In the genomic region with DNA sequence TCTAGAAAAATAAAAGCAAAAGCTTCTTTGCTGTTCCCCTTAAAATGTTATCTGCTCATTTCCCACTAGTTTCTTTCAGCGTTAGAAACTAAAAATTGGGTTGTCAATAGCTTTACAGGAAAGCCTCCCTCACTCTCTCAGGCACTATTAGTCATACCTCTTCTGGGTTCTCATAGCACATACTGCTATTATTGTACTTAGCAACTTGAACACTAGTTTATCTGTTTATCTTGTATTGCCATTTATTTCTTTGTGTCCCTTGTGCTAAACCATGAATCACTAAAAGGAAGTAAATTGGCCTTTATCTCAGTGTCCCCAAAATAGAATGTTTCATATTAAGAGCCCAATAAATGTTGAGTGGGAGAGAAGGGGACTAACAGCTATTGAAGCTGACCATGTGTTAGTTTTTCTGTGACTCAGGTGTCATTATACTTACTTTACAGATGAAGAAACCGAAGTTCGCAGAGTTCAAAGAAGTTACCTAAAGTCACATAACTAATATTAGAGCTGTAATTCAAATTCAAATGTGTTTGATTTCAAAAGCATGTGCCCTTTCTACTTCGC, we compare ENCODE assay signal across 17 cellular contexts.
"Had no signal": no experiment of that assay in that cellular context is flagged by ENCODE, and none has a peak within 500 bp of the region (broad histone marks: within the 10 kb centered on the region; RNA-seq: fewer than 3 reads in every experiment).

No MANE protein-coding gene starts in this region.

- DNase-seq: activated B cell treated with CpG ODN at 0.5 μM for 24 hours; activated CD4-positive, alpha-beta T cell treated with anti-CD3 and anti-CD28 coated beads, Interleukin-2, amount 10 ng/mL, durations not matched to agents 24 days and 14 days; activated CD8-positive, alpha-beta memory T cell treated with anti-CD3 and anti-CD28 coated beads for 24 hours; amygdala; dorsolateral prefrontal cortex; esophagus squamous epithelium; foreskin keratinocyte; heart right ventricle; left ventricle myocardium superior; naive B cell; stimulated activated CD4-positive, alpha-beta T cell treated with anti-CD3 and anti-CD28 coated beads, Interleukin-12 subunit alpha, Interleukin-12 subunit beta, amount 100 ng/mL, for 4 hours; stimulated activated naive CD4-positive, alpha-beta T cell; substantia nigra; transverse colon had no signal

- H3K9me3 ChIP-seq: esophagus squamous epithelium, prostate gland, transverse colon had no signal

- H3K36me3 ChIP-seq: prostate gland, transverse colon had no signal

- H3K27ac Mint-ChIP-seq: activated B cell treated with CpG ODN at 0.5 μM for 24 hours; activated naive CD4-positive, alpha-beta T cell treated with anti-CD3 and anti-CD28 coated beads, Interleukin-2, amount 50 U/mL, for 24 hours had no signal

- H3K4me3 ChIP-seq: dorsolateral prefrontal cortex, esophagus squamous epithelium, heart right ventricle, prostate gland, transverse colon had no signal

- H3K9me3 Mint-ChIP-seq: activated naive CD4-positive, alpha-beta T cell treated with anti-CD3 and anti-CD28 coated beads, Interleukin-2, amount 50 U/mL, for 24 hours had no signal

- H3K4me3 Mint-ChIP-seq: activated B cell treated with CpG ODN at 0.5 μM for 24 hours; activated CD4-positive, alpha-beta T cell treated with anti-CD3 and anti-CD28 coated beads, Interleukin-2, amount 10 ng/mL, durations not matched to agents 24 days and 14 days; activated naive CD4-positive, alpha-beta T cell treated with anti-CD3 and anti-CD28 coated beads, Interleukin-2, amount 50 U/mL, for 24 hours; naive B cell had no signal

- H3K27ac ChIP-seq: dorsolateral prefrontal cortex, esophagus squamous epithelium, foreskin keratinocyte, heart right ventricle, prostate gland, transverse colon had no signal

- H3K27me3 ChIP-seq: esophagus squamous epithelium, foreskin keratinocyte, transverse colon had no signal

- H3K4me1 Mint-ChIP-seq: activated B cell treated with CpG ODN at 0.5 μM for 24 hours; activated CD4-positive, alpha-beta T cell treated with anti-CD3 and anti-CD28 coated beads, Interleukin-2, amount 10 ng/mL, durations not matched to agents 24 days and 14 days; activated naive CD4-positive, alpha-beta T cell treated with anti-CD3 and anti-CD28 coated beads, Interleukin-2, amount 50 U/mL, for 24 hours; naive B cell had no signal

- H3K4me1 ChIP-seq: esophagus squamous epithelium, foreskin keratinocyte, prostate gland, transverse colon had no signal

- ATAC-seq: foreskin keratinocyte, left ventricle myocardium superior had no signal

- FAIRE-seq: keratinocyte had no signal

- H3K27me3 Mint-ChIP-seq: activated B cell treated with CpG ODN at 0.5 μM for 24 hours; activated CD4-positive, alpha-beta T cell treated with anti-CD3 and anti-CD28 coated beads, Interleukin-2, amount 10 ng/mL, durations not matched to agents 24 days and 14 days; activated naive CD4-positive, alpha-beta T cell treated with anti-CD3 and anti-CD28 coated beads, Interleukin-2, amount 50 U/mL, for 24 hours; naive B cell had no signal
